27 cellular contexts compared by ENCODE assay signal in genomic region chr18:21496277-21496835, GRCh38.
"Had no signal": no experiment of that assay in that cellular context is flagged by ENCODE, and none has a peak within 500 bp of the region (broad histone marks: within the 10 kb centered on the region; RNA-seq: fewer than 3 reads in every experiment).

No MANE protein-coding gene starts in this region.

- FAIRE-seq: keratinocyte had no signal

- H3K27me3 Mint-ChIP-seq: activated naive CD8-positive, alpha-beta T cell treated with anti-CD3 and anti-CD28 coated beads for 36 hours; brain had no signal

- H3K9me3 Mint-ChIP-seq: activated naive CD4-positive, alpha-beta T cell treated with anti-CD3 and anti-CD28 coated beads for 36 hours; activated naive CD8-positive, alpha-beta T cell treated with anti-CD3 and anti-CD28 coated beads for 36 hours; brain; effector memory CD8-positive, alpha-beta T cell; mesothelial cell of epicardium had no signal

- H3K36me3 ChIP-seq: transverse colon, WERI-Rb-1 had no signal

- H3K27me3 ChIP-seq: ascending aorta, testis, transverse colon had no signal

- H3K9me3 ChIP-seq: ascending aorta, testis, transverse colon had no signal

- H3K4me1 Mint-ChIP-seq: activated naive CD8-positive, alpha-beta T cell treated with anti-CD3 and anti-CD28 coated beads for 36 hours; brain; mesothelial cell of epicardium; naive B cell had no signal

- H3K4me3 Mint-ChIP-seq: activated naive CD4-positive, alpha-beta T cell treated with anti-CD3 and anti-CD28 coated beads for 36 hours; activated naive CD8-positive, alpha-beta T cell treated with anti-CD3 and anti-CD28 coated beads for 36 hours; brain; effector memory CD8-positive, alpha-beta T cell; mesothelial cell of epicardium; naive B cell had no signal

- H3K4me3 ChIP-seq: ascending aorta, skin epidermis, testis, transverse colon had no signal

- DNase-seq: activated CD4-positive, alpha-beta T cell treated with anti-CD3 and anti-CD28 coated beads for 48 hours; activated CD4-positive, alpha-beta T cell treated with anti-CD3 and anti-CD28 coated beads, Interleukin-2, amount 50 U/mL, for 48 hours; activated CD8-positive, alpha-beta memory T cell treated with anti-CD3 and anti-CD28 coated beads for 24 hours; activated effector memory CD4-positive, alpha-beta T cell treated with Interleukin-2 at 50 U/mL for 16 hours; activated naive CD4-positive, alpha-beta T cell treated with anti-CD3 and anti-CD28 coated beads for 36 hours; activated naive CD8-positive, alpha-beta T cell treated with anti-CD3 and anti-CD28 coated beads for 36 hours; caudate nucleus; cortex of kidney; effector memory CD8-positive, alpha-beta T cell; erythroblast; foreskin fibroblast; head of caudate nucleus; hippocampal formation; left cardiac atrium; naive B cell; nucleus accumbens; stimulated activated CD4-positive, alpha-beta T cell treated with anti-CD3 and anti-CD28 coated beads, Interleukin-12 subunit alpha, Interleukin-12 subunit beta, amount 100 ng/mL, for 4 hours; stimulated activated CD4-positive, alpha-beta T cell treated with anti-CD3 and anti-CD28 coated beads, Interleukin-4, amount 100 ng/mL, for 1 hour; stimulated activated naive CD8-positive, alpha-beta T cell treated with anti-CD3 and anti-CD28 coated beads, Interleukin-15, Interleukin-2, amounts not matched to agents 100 U/mL and 50 U/mL, for 24 hours; testis; transverse colon; WERI-Rb-1 had no signal

- H3K36me3 Mint-ChIP-seq: activated naive CD8-positive, alpha-beta T cell treated with anti-CD3 and anti-CD28 coated beads for 36 hours; naive B cell had no signal

- H3K4me1 ChIP-seq: ascending aorta, testis, transverse colon had no signal

- H3K27ac Mint-ChIP-seq: activated naive CD4-positive, alpha-beta T cell treated with anti-CD3 and anti-CD28 coated beads for 36 hours; activated naive CD8-positive, alpha-beta T cell treated with anti-CD3 and anti-CD28 coated beads for 36 hours; effector memory CD8-positive, alpha-beta T cell had no signal

- H3K27ac ChIP-seq: ascending aorta, skin epidermis, testis, transverse colon, WERI-Rb-1 had no signal
